In the genomic region with DNA sequence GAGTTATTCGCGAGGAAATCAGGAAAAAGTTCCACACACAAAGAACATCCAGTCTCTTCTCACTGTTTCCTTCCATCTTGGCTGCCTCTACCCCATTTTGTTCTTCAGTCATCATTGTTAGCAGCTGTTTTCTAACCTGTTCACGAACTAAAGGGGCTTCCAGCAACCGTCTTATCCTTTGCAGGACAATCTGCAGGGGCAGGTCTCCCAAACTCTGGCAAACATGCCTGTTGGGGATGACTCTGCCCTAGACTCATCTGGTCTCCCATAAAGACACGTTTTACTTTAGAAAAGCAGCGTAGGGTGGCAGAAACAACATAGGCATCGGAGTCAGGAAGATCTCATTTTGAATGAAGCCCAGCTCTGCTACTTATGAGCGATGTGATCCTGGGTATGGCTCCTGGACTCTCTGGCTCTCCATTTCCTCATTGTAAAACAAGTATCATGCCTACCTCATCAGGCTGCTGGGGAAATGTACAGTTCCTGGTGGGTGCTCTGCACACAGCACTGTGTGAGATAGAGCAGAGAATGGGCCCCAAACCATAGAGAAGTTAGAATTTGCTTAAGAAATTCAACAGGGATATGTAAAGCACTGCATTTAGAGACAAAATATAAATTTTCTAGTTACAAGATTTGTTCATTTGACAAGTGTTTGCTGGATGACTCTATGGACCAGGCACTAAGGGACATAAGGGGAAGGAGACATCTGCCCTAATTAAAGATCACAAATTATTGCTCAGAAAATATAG, we compare ENCODE assay signal across 1 cellular context.
TF ChIP-seq lines count a peak whose summit lies in the region.

No MANE protein-coding gene starts in this region.

TF ChIP-seq in WTC11, 78 proteins besides CTCF, POLR2A, EP300 and RAD21 (continued from another document):
- TF ChIP-seq ATF6 (CRISPR knock-in tag; IDR thresholded peaks at IDR 0.05) (no peak), HMGA2 (CRISPR knock-in tag; IDR thresholded peaks at IDR 0.05) (no peak), MXD4 (CRISPR knock-in tag; IDR thresholded peaks at IDR 0.05; ENCODE audit: borderline replicate concordance) (no peak), KAT7 (CRISPR knock-in tag; IDR thresholded peaks at IDR 0.05; ENCODE audit: borderline replicate concordance) (no peak), NR2C2 (CRISPR knock-in tag; IDR thresholded peaks at IDR 0.05) (no peak), ZMAT4 (CRISPR knock-in tag; IDR thresholded peaks at IDR 0.05) (no peak)
